1 cellular context compared by ENCODE assay signal in the genomic region with DNA sequence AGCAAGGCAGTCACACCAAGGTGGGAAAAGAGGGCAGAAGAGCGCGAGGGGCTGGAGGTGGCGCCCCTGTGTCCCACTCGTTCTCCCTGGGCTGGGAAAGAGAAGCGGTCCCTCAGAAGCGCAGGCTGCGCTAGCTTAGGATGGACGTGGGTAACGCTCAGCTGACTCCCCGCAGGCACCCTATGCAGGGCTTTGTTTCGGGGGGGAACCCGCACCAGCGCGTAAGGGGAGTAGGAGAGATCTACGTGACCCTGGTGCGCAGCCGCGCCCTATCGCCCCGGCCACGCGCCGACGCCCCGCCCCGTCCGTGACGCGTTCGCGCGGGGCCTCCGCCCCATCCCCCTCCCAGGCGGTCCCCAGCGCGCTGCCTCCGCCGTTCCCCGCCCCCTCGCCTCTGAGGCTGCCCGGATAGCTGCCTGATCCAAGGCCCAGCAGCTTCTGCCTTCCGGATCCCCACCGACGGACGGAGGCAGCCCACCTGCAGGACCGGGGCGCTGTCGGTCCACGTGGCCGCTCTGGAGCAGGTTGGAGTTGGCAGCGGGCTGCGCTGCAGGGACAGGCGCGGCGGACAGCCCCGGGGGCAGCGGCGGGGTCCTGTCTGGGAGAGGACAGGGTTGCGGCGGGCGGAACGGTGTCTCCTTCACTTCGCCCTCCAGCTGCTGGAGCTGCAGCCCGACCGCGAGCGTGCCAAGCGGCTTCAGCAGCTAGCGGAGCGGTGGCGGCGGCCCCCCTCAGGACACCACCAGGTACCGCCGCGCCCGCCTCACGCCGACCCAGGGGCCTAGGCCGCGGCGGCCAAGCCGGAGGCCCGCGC.
A peak's percentile ranks its signal among the peaks of the same experiment; 100 is the strongest.
TF ChIP-seq lines count a peak whose summit lies in the region.

A gene with protein sequence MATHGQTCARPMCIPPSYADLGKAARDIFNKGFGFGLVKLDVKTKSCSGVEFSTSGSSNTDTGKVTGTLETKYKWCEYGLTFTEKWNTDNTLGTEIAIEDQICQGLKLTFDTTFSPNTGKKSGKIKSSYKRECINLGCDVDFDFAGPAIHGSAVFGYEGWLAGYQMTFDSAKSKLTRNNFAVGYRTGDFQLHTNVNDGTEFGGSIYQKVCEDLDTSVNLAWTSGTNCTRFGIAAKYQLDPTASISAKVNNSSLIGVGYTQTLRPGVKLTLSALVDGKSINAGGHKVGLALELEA (plus strand): TSS at position 604 of the 814 bp plus-strand sequence. CDS start 363 bp downstream, outside the sequence.

TF ChIP-seq in HepG2, 621 proteins besides CTCF, POLR2A, EP300 and RAD21 (continued from another document and continues in another):
- TF ChIP-seq ZNF839 (CRISPR knock-in tag; IDR thresholded peaks at IDR 0.05; ENCODE audit: borderline replicate concordance) = peak; percentile 86; the same call in 1 of the 2 replicates
- no peak for TF ChIP-seq ZNF576 (CRISPR knock-in tag; IDR thresholded peaks at IDR 0.05)
- 0 out of 2 replicates have a peak, but pooled peaks have one; percentile 36 for TF ChIP-seq PRMT3 (CRISPR knock-in tag; IDR thresholded peaks at IDR 0.05; ENCODE audit: borderline replicate concordance, low read depth)
- TF ChIP-seq TP53 (CRISPR knock-in tag; conservative IDR thresholded peaks at IDR 0.05) = 0 out of 2 replicates have a peak, but pooled peaks have one; percentile 48
- TF ChIP-seq CHD2 (IDR thresholded peaks at IDR 0.05; ENCODE audit: low read depth, low read length) = peak; percentile 77; the same call in 1 of the 2 replicates
- TF ChIP-seq SP2 (CRISPR knock-in tag; IDR thresholded peaks at IDR 0.05) = peak; percentile 57; the same call in 1 of the 2 replicates
- TF ChIP-seq ZNF737 (CRISPR knock-in tag; IDR thresholded peaks at IDR 0.05; ENCODE audit: borderline replicate concordance) = no peak
- TF ChIP-seq, protein P1, sequence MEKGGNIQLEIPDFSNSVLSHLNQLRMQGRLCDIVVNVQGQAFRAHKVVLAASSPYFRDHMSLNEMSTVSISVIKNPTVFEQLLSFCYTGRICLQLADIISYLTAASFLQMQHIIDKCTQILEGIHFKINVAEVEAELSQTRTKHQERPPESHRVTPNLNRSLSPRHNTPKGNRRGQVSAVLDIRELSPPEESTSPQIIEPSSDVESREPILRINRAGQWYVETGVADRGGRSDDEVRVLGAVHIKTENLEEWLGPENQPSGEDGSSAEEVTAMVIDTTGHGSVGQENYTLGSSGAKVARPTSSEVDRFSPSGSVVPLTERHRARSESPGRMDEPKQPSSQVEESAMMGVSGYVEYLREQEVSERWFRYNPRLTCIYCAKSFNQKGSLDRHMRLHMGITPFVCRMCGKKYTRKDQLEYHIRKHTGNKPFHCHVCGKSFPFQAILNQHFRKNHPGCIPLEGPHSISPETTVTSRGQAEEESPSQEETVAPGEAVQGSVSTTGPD (CRISPR knock-in tag; IDR thresholded peaks at IDR 0.05) = no peak
- no peak; the same call in 1 of the 2 replicates for TF ChIP-seq HNF4G (IDR thresholded peaks at IDR 0.05; ENCODE audit: borderline replicate concordance, low read depth, low read length)
- TF ChIP-seq HNF4G (CRISPR knock-in tag; IDR thresholded peaks at IDR 0.05; ENCODE audit: borderline replicate concordance, low read depth) = peak; percentile 44; the same call in 1 of the 2 replicates
- peak; percentile 73 for TF ChIP-seq SALL2 (CRISPR knock-in tag; IDR thresholded peaks at IDR 0.05)
- TF ChIP-seq ZC3H4 (CRISPR knock-in tag; IDR thresholded peaks at IDR 0.05; ENCODE audit: borderline replicate concordance) = no peak; the same call in 1 of the 2 replicates
- peak; percentile 92 for TF ChIP-seq ZNF225 (CRISPR knock-in tag; IDR thresholded peaks at IDR 0.05)
- TF ChIP-seq STAG1 (CRISPR knock-in tag; IDR thresholded peaks at IDR 0.05) = peak; percentile 15; the same call in 1 of the 2 replicates
- peak; percentile 82; the same call in 1 of the 2 replicates for TF ChIP-seq BORCS8-MEF2B (CRISPR knock-in tag; IDR thresholded peaks at IDR 0.05)
- peak; percentile 62 for TF ChIP-seq TFDP2 (CRISPR knock-in tag; IDR thresholded peaks at IDR 0.05)
- peak; percentile 99 for TF ChIP-seq ZNF335 (CRISPR knock-in tag; IDR thresholded peaks at IDR 0.05)
- TF ChIP-seq NFYC (CRISPR knock-in tag; IDR thresholded peaks at IDR 0.05) = no peak
- no peak; the same call in 1 of the 2 replicates for TF ChIP-seq ZNF558 (CRISPR knock-in tag; IDR thresholded peaks at IDR 0.05; ENCODE audit: borderline replicate concordance)
- TF ChIP-seq DMTF1 (CRISPR knock-in tag; IDR thresholded peaks at IDR 0.05) = peak; percentile 24; the same call in 1 of the 2 replicates
- no peak for TF ChIP-seq ZNF652 (CRISPR knock-in tag; IDR thresholded peaks at IDR 0.05; ENCODE audit: borderline replicate concordance, low read depth)
- 0 out of 2 replicates have a peak, but pooled peaks have one; percentile 11 for TF ChIP-seq ZNF317 (CRISPR knock-in tag; IDR thresholded peaks at IDR 0.05)
- TF ChIP-seq SAP130 (CRISPR knock-in tag; IDR thresholded peaks at IDR 0.05; ENCODE audit: low read depth) = peak; percentile 80
- TF ChIP-seq, protein P2, sequence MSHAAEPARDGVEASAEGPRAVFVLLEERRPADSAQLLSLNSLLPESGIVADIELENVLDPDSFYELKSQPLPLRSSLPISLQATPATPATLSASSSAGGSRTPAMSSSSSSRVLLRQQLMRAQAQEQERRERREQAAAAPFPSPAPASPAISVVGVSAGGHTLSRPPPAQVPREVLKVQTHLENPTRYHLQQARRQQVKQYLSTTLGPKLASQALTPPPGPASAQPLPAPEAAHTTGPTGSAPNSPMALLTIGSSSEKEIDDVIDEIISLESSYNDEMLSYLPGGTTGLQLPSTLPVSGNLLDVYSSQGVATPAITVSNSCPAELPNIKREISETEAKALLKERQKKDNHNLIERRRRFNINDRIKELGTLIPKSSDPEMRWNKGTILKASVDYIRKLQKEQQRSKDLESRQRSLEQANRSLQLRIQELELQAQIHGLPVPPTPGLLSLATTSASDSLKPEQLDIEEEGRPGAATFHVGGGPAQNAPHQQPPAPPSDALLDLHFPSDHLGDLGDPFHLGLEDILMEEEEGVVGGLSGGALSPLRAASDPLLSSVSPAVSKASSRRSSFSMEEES (CRISPR knock-in tag; IDR thresholded peaks at IDR 0.05) = peak; percentile 52; the same call in 1 of the 2 replicates
- peak; percentile 63 for TF ChIP-seq TEAD3 (CRISPR knock-in tag; optimal IDR thresholded peaks at IDR 0.05; ENCODE audit: borderline replicate concordance)
- peak; percentile 78 for TF ChIP-seq ZNF605 (CRISPR knock-in tag; IDR thresholded peaks at IDR 0.05)
- TF ChIP-seq, protein P3, sequence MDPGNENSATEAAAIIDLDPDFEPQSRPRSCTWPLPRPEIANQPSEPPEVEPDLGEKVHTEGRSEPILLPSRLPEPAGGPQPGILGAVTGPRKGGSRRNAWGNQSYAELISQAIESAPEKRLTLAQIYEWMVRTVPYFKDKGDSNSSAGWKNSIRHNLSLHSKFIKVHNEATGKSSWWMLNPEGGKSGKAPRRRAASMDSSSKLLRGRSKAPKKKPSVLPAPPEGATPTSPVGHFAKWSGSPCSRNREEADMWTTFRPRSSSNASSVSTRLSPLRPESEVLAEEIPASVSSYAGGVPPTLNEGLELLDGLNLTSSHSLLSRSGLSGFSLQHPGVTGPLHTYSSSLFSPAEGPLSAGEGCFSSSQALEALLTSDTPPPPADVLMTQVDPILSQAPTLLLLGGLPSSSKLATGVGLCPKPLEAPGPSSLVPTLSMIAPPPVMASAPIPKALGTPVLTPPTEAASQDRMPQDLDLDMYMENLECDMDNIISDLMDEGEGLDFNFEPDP (CRISPR knock-in tag; conservative IDR thresholded peaks at IDR 0.05) = no peak
- TF ChIP-seq ZNF709 (CRISPR knock-in tag; IDR thresholded peaks at IDR 0.05) = peak; percentile 96
- TF ChIP-seq ZBTB46 (CRISPR knock-in tag; IDR thresholded peaks at IDR 0.05; ENCODE audit: borderline replicate concordance) = peak; percentile 70
- peak; percentile 49; the same call in 1 of the 2 replicates for TF ChIP-seq ZNF784 (CRISPR knock-in tag; IDR thresholded peaks at IDR 0.05; ENCODE audit: borderline replicate concordance)
- TF ChIP-seq SKI (IDR thresholded peaks at IDR 0.05; ENCODE audit: partially characterized antibody) = peak; percentile 99
- TF ChIP-seq CBX2 (IDR thresholded peaks at IDR 0.05; ENCODE audit: low read depth, low read length) = no peak
- no peak for TF ChIP-seq CBX2 (CRISPR knock-in tag; IDR thresholded peaks at IDR 0.05; ENCODE audit: low read depth)
- TF ChIP-seq, protein P4, sequence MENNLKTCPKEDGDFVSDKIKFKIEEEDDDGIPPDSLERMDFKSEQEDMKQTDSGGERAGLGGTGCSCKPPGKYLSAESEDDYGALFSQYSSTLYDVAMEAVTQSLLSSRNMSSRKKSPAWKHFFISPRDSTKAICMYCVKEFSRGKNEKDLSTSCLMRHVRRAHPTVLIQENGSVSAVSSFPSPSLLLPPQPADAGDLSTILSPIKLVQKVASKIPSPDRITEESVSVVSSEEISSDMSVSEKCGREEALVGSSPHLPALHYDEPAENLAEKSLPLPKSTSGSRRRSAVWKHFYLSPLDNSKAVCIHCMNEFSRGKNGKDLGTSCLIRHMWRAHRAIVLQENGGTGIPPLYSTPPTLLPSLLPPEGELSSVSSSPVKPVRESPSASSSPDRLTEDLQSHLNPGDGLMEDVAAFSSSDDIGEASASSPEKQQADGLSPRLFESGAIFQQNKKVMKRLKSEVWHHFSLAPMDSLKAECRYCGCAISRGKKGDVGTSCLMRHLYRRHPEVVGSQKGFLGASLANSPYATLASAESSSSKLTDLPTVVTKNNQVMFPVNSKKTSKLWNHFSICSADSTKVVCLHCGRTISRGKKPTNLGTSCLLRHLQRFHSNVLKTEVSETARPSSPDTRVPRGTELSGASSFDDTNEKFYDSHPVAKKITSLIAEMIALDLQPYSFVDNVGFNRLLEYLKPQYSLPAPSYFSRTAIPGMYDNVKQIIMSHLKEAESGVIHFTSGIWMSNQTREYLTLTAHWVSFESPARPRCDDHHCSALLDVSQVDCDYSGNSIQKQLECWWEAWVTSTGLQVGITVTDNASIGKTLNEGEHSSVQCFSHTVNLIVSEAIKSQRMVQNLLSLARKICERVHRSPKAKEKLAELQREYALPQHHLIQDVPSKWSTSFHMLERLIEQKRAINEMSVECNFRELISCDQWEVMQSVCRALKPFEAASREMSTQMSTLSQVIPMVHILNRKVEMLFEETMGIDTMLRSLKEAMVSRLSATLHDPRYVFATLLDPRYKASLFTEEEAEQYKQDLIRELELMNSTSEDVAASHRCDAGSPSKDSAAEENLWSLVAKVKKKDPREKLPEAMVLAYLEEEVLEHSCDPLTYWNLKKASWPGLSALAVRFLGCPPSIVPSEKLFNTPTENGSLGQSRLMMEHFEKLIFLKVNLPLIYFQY (CRISPR knock-in tag; IDR thresholded peaks at IDR 0.05; ENCODE audit: borderline replicate concordance) = peak; percentile 57; the same call in 1 of the 2 replicates
- no peak for TF ChIP-seq ZSCAN20 (CRISPR knock-in tag; IDR thresholded peaks at IDR 0.05; ENCODE audit: borderline replicate concordance)
- TF ChIP-seq, protein P5, sequence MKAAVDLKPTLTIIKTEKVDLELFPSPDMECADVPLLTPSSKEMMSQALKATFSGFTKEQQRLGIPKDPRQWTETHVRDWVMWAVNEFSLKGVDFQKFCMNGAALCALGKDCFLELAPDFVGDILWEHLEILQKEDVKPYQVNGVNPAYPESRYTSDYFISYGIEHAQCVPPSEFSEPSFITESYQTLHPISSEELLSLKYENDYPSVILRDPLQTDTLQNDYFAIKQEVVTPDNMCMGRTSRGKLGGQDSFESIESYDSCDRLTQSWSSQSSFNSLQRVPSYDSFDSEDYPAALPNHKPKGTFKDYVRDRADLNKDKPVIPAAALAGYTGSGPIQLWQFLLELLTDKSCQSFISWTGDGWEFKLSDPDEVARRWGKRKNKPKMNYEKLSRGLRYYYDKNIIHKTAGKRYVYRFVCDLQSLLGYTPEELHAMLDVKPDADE (CRISPR knock-in tag; IDR thresholded peaks at IDR 0.05) = 0 out of 2 replicates have a peak, but pooled peaks have one; percentile 71
- TF ChIP-seq ZNF598 (CRISPR knock-in tag; IDR thresholded peaks at IDR 0.05; ENCODE audit: borderline replicate concordance) = no peak; the same call in 1 of the 2 replicates
- TF ChIP-seq ZNF446 (CRISPR knock-in tag; IDR thresholded peaks at IDR 0.05) = peak; percentile 25; the same call in 1 of the 2 replicates
